In genomic region chr17:7572338-7572587, GRCh38 we compare ENCODE assay signal across 9 cellular contexts. TPM values are rescaled to one million over a fixed set of nuclear protein-coding genes. Genes with fewer than 3 reads are reported as not detected.
DNase-seq lines count a peak whose midpoint lies in the region; ATAC-seq, FAIRE-seq and TF ChIP-seq lines count a peak whose summit lies in the region.
"Had no signal": no experiment of that assay in that cellular context is flagged by ENCODE, and none has a peak within 500 bp of the region (broad histone marks: within the 10 kb centered on the region; RNA-seq: fewer than 3 reads in every experiment).

No MANE protein-coding gene starts in this region.

- H3K4me1 ChIP-seq in HUES48 (ENCODE audit: control insufficient read depth, insufficient read depth, low read length) (peaks cover 8% of the 10 kb centered on the region), muscle layer of duodenum (ENCODE audit: control insufficient read depth in 1 of 2, insufficient read depth in 2 of 2, low read length in 2 of 2) (peaks cover 10 to 37% of the 10 kb centered on the region in 2 donors)

- peaks cover 30% of the 10 kb centered on the region for H3K36me3 ChIP-seq in GM06990 (ENCODE audit: control insufficient read depth, insufficient read depth, low read length)
- H3K36me3 ChIP-seq in HUES48 (ENCODE audit: control insufficient read depth, insufficient read depth, low read length), result peaks cover 71% of the 10 kb centered on the region
- peaks cover 43% of the 10 kb centered on the region for H3K36me3 ChIP-seq in bronchial epithelial cell (ENCODE audit: control insufficient read depth, insufficient read depth, low read length)
- H3K36me3 ChIP-seq in muscle layer of duodenum (ENCODE audit: control insufficient read depth in 1 of 2, insufficient read depth in 2 of 2, low read length in 2 of 2), result peaks cover 50 to 66% of the 10 kb centered on the region in 2 donors

- H3K27me3 ChIP-seq in GM06990 (replicated peaks; ENCODE audit: control insufficient read depth, insufficient read depth, low read length) (no peaks in the 10 kb centered on the region), HUES48 (ENCODE audit: control insufficient read depth, insufficient read depth, low read length) (no peaks in the 10 kb centered on the region), bronchial epithelial cell (ENCODE audit: control insufficient read depth, insufficient read depth, low read length) (no peaks in the 10 kb centered on the region), muscle layer of duodenum (ENCODE audit: low read depth, low read length) (no peaks in the 10 kb centered on the region)

- TF ChIP-seq CTCF in GM06990 (IDR thresholded peaks at IDR 0.05; ENCODE audit: insufficient read depth, low read length, poor library complexity, severe bottlenecking), result no peak
- no peak for TF ChIP-seq CTCF in bronchial epithelial cell (IDR thresholded peaks at IDR 0.05; ENCODE audit: insufficient read depth, low read length, severe bottlenecking)

- H3K9ac ChIP-seq in HUES48 (ENCODE audit: low read depth, low read length), result peak overlapping the region; percentile 50

- no peak for DNase-seq in GM06990 (ENCODE audit: extremely low read depth, insufficient read length)
- DNase-seq in bronchial epithelial cell (ENCODE audit: low read depth), result no peak
- DNase-seq in kidney tubule cell (ENCODE audit: low spot score), result no peak
- no peak for DNase-seq in amygdala (lab: John Stamatoyannopoulos, UW)
- DNase-seq in stimulated activated naive CD4-positive, alpha-beta T cell treated with Interleukin-2 at 50 U/mL for 16 hours (lab: John Stamatoyannopoulos, UW), result no peak

- H3K9me3 ChIP-seq in HUES48 (ENCODE audit: control insufficient read depth, insufficient read depth, low read length) (no peaks in the 10 kb centered on the region), muscle layer of duodenum (ENCODE audit: control insufficient read depth in 1 of 2, low read length in 2 of 2) (no peaks in the 10 kb centered on the region)

- ATAC-seq in GM18909 (IDR thresholded peaks at IDR 0.05; ENCODE audit: poor library complexity, unreplicated experiment), result no peak

- H3K4me3 ChIP-seq in GM06990 (replicated peaks; ENCODE audit: low read depth, low read length) (peak overlapping the region; percentile 64), HUES48 (ENCODE audit: low read depth, low read length) (peak overlapping the region; percentile 66), bronchial epithelial cell (ENCODE audit: low read depth, low read length) (peak overlapping the region; percentile 100), muscle layer of duodenum (ENCODE audit: low read depth in 1 of 2, low read length in 2 of 2) (peak overlapping the region; percentile 53 to 83)

- peak overlapping the region; percentile 83 for H3K27ac ChIP-seq in HUES48 (ENCODE audit: low read depth, low read length)
- H3K27ac ChIP-seq in muscle layer of duodenum (ENCODE audit: low read length), result peak overlapping the region; percentile 98

- no peak for FAIRE-seq in bronchial epithelial cell (lab: Jason Lieb, UNC)

RNA-seq across cellular contexts. Expression of gene CD68, which starts 7.2 kb away (rescaled TPM):
- total RNA-seq in bronchial epithelial cell, result 11.3 and 16.4 TPM in 2 replicates

RNA-seq across cellular contexts. Expression of gene SENP3, which starts 10.5 kb away (rescaled TPM):
- total RNA-seq in bronchial epithelial cell, result 94.7 and 129 TPM in 2 replicates

RNA-seq across cellular contexts. Expression of gene MPDU1, which starts 11.4 kb away (rescaled TPM):
- 54.7 and 56.3 TPM in 2 replicates for total RNA-seq in bronchial epithelial cell

RNA-seq across cellular contexts. Expression of gene TNFSF13, which starts 13.7 kb away (rescaled TPM):
- 2.6 and 3.7 TPM in 2 replicates for total RNA-seq in bronchial epithelial cell

RNA-seq across cellular contexts. Expression of gene SOX15, which starts 17.6 kb away (rescaled TPM):
- total RNA-seq in bronchial epithelial cell, result 23.4 and 41.7 TPM in 2 replicates
- total RNA-seq: SK-MEL-5 had no signal
